In the genomic region with DNA sequence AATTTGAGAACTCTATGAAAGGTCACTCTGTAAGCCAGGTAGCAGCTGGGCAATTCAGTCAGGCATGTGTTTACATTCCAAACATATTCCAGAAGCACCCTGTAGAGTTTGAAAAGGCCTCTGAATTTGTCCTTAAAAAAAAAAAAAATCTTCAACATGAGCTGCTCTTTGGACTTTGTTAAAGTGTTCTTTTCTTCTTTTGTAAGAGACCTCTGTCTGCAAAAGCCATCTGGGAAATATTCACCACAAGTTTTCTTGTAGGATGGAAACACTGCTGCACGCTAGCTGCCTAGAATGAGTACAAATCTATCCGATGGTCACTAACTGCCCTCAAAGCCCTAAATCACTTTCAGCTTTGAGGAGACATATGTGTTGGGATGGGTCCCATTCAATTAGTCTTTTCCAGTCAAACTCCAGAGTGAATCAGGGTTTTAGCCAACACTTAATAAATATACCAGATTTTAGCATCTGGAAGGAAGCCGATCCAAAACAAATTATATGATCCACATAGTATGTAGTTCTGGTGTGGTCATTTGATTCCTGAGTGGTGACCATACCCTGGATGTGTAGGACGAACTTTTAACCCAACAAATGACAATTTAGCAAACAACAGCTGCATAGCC, we compare ENCODE assay signal across 1 cellular context.
TF ChIP-seq lines count a peak whose summit lies in the region.

No MANE protein-coding gene starts in this region.

TF ChIP-seq in WTC11, 78 proteins besides CTCF, POLR2A, EP300 and RAD21 (continued from another document):
- TF ChIP-seq ZNF396 (CRISPR knock-in tag; IDR thresholded peaks at IDR 0.05; ENCODE audit: borderline replicate concordance) (no peak), FOXP1 (CRISPR knock-in tag; IDR thresholded peaks at IDR 0.05; ENCODE audit: borderline replicate concordance) (no peak), NFE2L1 (CRISPR knock-in tag; IDR thresholded peaks at IDR 0.05) (no peak), PRRX2 (CRISPR knock-in tag; IDR thresholded peaks at IDR 0.05) (no peak)
- TF ChIP-seq, protein P1, sequence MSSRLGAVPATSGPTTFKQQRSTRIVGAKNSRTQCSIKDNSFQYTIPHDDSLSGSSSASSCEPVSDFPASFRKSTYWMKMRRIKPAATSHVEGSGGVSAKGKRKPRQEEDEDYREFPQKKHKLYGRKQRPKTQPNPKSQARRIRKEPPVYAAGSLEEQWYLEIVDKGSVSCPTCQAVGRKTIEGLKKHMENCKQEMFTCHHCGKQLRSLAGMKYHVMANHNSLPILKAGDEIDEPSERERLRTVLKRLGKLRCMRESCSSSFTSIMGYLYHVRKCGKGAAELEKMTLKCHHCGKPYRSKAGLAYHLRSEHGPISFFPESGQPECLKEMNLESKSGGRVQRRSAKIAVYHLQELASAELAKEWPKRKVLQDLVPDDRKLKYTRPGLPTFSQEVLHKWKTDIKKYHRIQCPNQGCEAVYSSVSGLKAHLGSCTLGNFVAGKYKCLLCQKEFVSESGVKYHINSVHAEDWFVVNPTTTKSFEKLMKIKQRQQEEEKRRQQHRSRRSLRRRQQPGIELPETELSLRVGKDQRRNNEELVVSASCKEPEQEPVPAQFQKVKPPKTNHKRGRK (CRISPR knock-in tag; IDR thresholded peaks at IDR 0.05; ENCODE audit: borderline replicate concordance): no peak
- TF ChIP-seq, protein P2, sequence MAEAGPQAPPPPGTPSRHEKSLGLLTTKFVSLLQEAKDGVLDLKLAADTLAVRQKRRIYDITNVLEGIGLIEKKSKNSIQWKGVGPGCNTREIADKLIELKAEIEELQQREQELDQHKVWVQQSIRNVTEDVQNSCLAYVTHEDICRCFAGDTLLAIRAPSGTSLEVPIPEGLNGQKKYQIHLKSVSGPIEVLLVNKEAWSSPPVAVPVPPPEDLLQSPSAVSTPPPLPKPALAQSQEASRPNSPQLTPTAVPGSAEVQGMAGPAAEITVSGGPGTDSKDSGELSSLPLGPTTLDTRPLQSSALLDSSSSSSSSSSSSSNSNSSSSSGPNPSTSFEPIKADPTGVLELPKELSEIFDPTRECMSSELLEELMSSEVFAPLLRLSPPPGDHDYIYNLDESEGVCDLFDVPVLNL (CRISPR knock-in tag; IDR thresholded peaks at IDR 0.05; ENCODE audit: borderline replicate concordance, low read depth): no peak
